Comparison of ENCODE assay signal across 9 cellular contexts in the genomic region with DNA sequence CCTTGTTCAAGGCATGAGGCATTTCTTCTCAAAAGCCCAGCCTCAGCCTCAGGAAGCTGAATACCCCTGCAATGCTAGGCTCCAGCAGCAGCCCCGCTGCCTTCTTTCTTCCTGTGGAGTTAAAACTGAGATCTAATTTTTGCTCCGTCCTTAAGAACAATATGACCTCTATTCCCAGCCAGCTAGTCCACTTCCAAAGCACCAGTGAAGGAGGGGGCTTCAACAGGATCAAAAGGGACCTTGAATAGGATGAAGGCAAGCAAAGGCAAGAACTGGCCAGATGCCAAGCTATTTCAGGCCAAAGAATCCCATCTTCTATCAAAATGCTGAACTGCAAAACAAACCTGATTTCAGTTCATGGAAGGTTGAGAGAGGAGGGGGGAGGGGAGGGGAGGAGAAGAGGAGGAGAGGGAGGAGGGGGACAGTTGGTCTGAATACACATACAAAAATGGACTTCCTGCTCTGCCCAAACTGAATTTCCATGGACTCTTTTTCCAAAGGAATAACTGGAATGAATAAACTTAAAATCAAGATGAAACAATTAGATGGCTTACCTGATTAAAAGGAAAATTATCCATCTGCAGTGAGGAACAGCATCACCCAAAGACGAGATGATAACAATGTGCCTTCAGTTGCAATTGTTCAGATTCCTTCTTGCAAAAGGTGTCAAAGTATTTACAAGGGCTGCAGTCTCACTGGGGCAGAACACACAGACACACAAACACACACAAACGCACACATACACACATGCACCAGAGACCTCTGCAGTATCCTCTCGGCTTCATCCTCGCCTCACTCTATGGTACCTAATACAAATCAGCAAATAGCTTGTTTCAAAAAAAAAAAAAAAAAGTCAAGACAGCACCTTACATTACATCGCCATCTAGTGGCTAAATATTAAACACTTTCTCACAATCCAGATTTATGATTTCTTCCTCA. TPM values are rescaled to one million over a fixed set of nuclear protein-coding genes. Genes with fewer than 3 reads are reported as not detected.
DNase-seq lines count a peak whose midpoint lies in the region; ATAC-seq and TF ChIP-seq lines count a peak whose summit lies in the region.
"Had no signal": no experiment of that assay in that cellular context is flagged by ENCODE, and none has a peak within 500 bp of the region (broad histone marks: within the 10 kb centered on the region; RNA-seq: fewer than 3 reads in every experiment).

A gene (minus strand): TSS at position 804 of the 939 bp plus-strand sequence. CDS start 54,399 bp downstream, outside the sequence.

- H3K4me3 ChIP-seq in GM06990 (replicated peaks; ENCODE audit: low read depth, low read length) = no peak within 1 kb of the TSS
- no peak within 1 kb of the TSS for H3K4me3 ChIP-seq in Jurkat, Clone E6-1 (ENCODE audit: low read length)

- H3K27me3 Mint-ChIP-seq in effector memory CD8-positive, alpha-beta T cell = peaks cover 28 to 29% of the 10 kb centered on the region in 2 donors

- peaks cover 4 to 5% of the 10 kb centered on the region in 2 donors for H3K4me1 Mint-ChIP-seq in effector memory CD8-positive, alpha-beta T cell (ENCODE audit: low read depth in 2 of 2)

- ATAC-seq in effector memory CD8-positive, alpha-beta T cell (replicated peaks) = peak; percentile 37
- no peak for ATAC-seq in HG02571 (IDR thresholded peaks at IDR 0.05; ENCODE audit: unreplicated experiment)

- H3K27ac Mint-ChIP-seq in effector memory CD8-positive, alpha-beta T cell = no peak within 1 kb of the TSS
- H3K27ac Mint-ChIP-seq: stimulated activated naive B cell treated with anti-CD40 and anti-IgM and Interleukin-4, amounts not matched to agents 10 μg/mL and 1 μg/mL and 100 μg/mL, for 72 hours had no signal

- no peak within 1 kb of the TSS for H3K27ac ChIP-seq in 22Rv1

- H3K36me3 Mint-ChIP-seq in effector memory CD8-positive, alpha-beta T cell (ENCODE audit: insufficient read depth) = no peaks in the 10 kb centered on the region
- H3K36me3 Mint-ChIP-seq: stimulated activated naive B cell treated with anti-CD40 and anti-IgM and Interleukin-4, amounts not matched to agents 10 μg/mL and 1 μg/mL and 100 μg/mL, for 72 hours had no signal

- TF ChIP-seq CTCF in 22Rv1 (IDR thresholded peaks at IDR 0.05) (peak; percentile 73), GM06990 (IDR thresholded peaks at IDR 0.05; ENCODE audit: insufficient read depth, low read length, poor library complexity, severe bottlenecking) (peak; percentile 51)

- H3K27me3 ChIP-seq in GM06990 (replicated peaks; ENCODE audit: control insufficient read depth, insufficient read depth, low read length) = no peaks in the 10 kb centered on the region

- DNase-seq in GM06990 (ENCODE audit: extremely low read depth, insufficient read length) (peak; percentile 9), OCI-M1 (lab: John Stamatoyannopoulos, UW) (peak; percentile 72), midbrain (lab: John Stamatoyannopoulos, UW) (peak; percentile 45)
- DNase-seq in Jurkat, Clone E6-1 (ENCODE audit: low read depth, low spot score) = peak; percentile 45
- DNase-seq in effector memory CD8-positive, alpha-beta T cell = no peak
- DNase-seq in effector CD4-positive, alpha-beta T cell = no peak
- DNase-seq: stimulated activated naive B cell treated with anti-CD40 and anti-IgM and Interleukin-4, amounts not matched to agents 10 μg/mL and 1 μg/mL and 100 μg/mL, for 72 hours had no signal

- H3K9me3 Mint-ChIP-seq in effector memory CD8-positive, alpha-beta T cell = no peaks in the 10 kb centered on the region
- H3K9me3 Mint-ChIP-seq: stimulated activated naive B cell treated with anti-CD40 and anti-IgM and Interleukin-4, amounts not matched to agents 10 μg/mL and 1 μg/mL and 100 μg/mL, for 72 hours had no signal

- no peaks in the 10 kb centered on the region for H3K36me3 ChIP-seq in GM06990 (ENCODE audit: control insufficient read depth, insufficient read depth, low read length)

- no peak within 1 kb of the TSS for H3K4me3 Mint-ChIP-seq in effector memory CD8-positive, alpha-beta T cell
- H3K4me3 Mint-ChIP-seq: stimulated activated naive B cell treated with anti-CD40 and anti-IgM and Interleukin-4, amounts not matched to agents 10 μg/mL and 1 μg/mL and 100 μg/mL, for 72 hours had no signal

RNA-seq across cellular contexts. Expression of the gene that starts here (rescaled TPM):
- not detected for polyA plus RNA-seq in Jurkat, Clone E6-1 (2012; ENCODE audit: insufficient read depth, insufficient read length)

Comparison
In these comparisons a context has a peak if more than half of its experiments do, and no peak if none do; other contexts are left out.
1. DNase-seq: peak in GM06990 (single experiment), Jurkat, Clone E6-1 (single experiment), OCI-M1 (single experiment) and midbrain (single experiment); none in effector memory CD8-positive, alpha-beta T cell (0 of 3) and effector CD4-positive, alpha-beta T cell (single experiment).